In genomic region chr19:18044825-18045304, GRCh38 we compare ENCODE assay signal across 8 cellular contexts.
DNase-seq lines count a peak whose midpoint lies in the region; ATAC-seq lines count a peak whose summit lies in the region.

No MANE protein-coding gene starts in this region.

- H3K27ac ChIP-seq in mucosa of rectum (ENCODE audit: low read depth in 2 of 2, low read length in 2 of 2) = peak overlapping the region; percentile 67 to 72

- H3K4me1 ChIP-seq in mucosa of rectum (ENCODE audit: control insufficient read depth in 2 of 2, insufficient read depth in 2 of 2, low read length in 2 of 2) = peaks cover 13 to 17% of the 10 kb centered on the region in 2 donors

- H3K36me3 ChIP-seq in mucosa of rectum (ENCODE audit: control insufficient read depth in 2 of 2, insufficient read depth in 2 of 2, low read length in 2 of 2) = no peaks in the 10 kb centered on the region

- peak; percentile 4 for DNase-seq in NCI-H2227 (lab: John Stamatoyannopoulos, UW; ENCODE audit: unreplicated experiment)
- no peak for DNase-seq in NCI-H2227 treated with DMSO at 0.1 percent for 48 hours (lab: John Stamatoyannopoulos, UW)
- peak; percentile 76 for DNase-seq in NCI-H2196 treated with DMSO at 0.1 percent for 48 hours (lab: John Stamatoyannopoulos, UW; ENCODE audit: unreplicated experiment)
- DNase-seq in activated CD4-positive, alpha-beta T cell treated with anti-CD3 and anti-CD28 coated beads, Interleukin-2, amount 50 U/mL, for 4 hours = peak; percentile 82 to 85
- DNase-seq in effector memory CD8-positive, alpha-beta T cell = peak; percentile 80 to 82 (median 81)
- DNase-seq in stimulated activated CD8-positive, alpha-beta memory T cell treated with anti-CD3 and anti-CD28 coated beads, Interleukin-4, amount 100 ng/mL, for 48 hours = peak; percentile 93

- H3K4me3 Mint-ChIP-seq in effector memory CD8-positive, alpha-beta T cell = peak overlapping the region; percentile 81 to 87

- H3K4me3 ChIP-seq in mucosa of rectum (ENCODE audit: low read length in 2 of 2) = peak overlapping the region; percentile 56 to 68

- peaks cover 0 to 2% of the 10 kb centered on the region in 2 donors for H3K9me3 ChIP-seq in mucosa of rectum (ENCODE audit: control insufficient read depth in 2 of 2, low read length in 2 of 2)

- H3K27me3 Mint-ChIP-seq in effector memory CD8-positive, alpha-beta T cell = no peaks in the 10 kb centered on the region

- H3K36me3 Mint-ChIP-seq in effector memory CD8-positive, alpha-beta T cell (ENCODE audit: insufficient read depth) = peaks cover 3% of the 10 kb centered on the region

- no peaks in the 10 kb centered on the region for H3K9me3 Mint-ChIP-seq in effector memory CD8-positive, alpha-beta T cell

- H3K9ac ChIP-seq in mucosa of rectum (ENCODE audit: low read depth in 1 of 2, low read length in 2 of 2) = peak overlapping the region; percentile 67 to 70

- H3K4me1 Mint-ChIP-seq in effector memory CD8-positive, alpha-beta T cell (ENCODE audit: low read depth in 2 of 2) = peaks cover 29 to 35% of the 10 kb centered on the region in 2 donors

- H3K27me3 ChIP-seq in mucosa of rectum (ENCODE audit: control insufficient read depth in 2 of 2, insufficient read depth in 2 of 2, low read length in 2 of 2) = no peaks in the 10 kb centered on the region

- ATAC-seq in HG02938 (IDR thresholded peaks at IDR 0.05; ENCODE audit: unreplicated experiment) = peak; percentile 89
- peak; percentile 97 for ATAC-seq in effector memory CD8-positive, alpha-beta T cell (replicated peaks)

- H3K27ac Mint-ChIP-seq in effector memory CD8-positive, alpha-beta T cell = peak overlapping the region; percentile 96
